8 cellular contexts compared by ENCODE assay signal in the genomic region with DNA sequence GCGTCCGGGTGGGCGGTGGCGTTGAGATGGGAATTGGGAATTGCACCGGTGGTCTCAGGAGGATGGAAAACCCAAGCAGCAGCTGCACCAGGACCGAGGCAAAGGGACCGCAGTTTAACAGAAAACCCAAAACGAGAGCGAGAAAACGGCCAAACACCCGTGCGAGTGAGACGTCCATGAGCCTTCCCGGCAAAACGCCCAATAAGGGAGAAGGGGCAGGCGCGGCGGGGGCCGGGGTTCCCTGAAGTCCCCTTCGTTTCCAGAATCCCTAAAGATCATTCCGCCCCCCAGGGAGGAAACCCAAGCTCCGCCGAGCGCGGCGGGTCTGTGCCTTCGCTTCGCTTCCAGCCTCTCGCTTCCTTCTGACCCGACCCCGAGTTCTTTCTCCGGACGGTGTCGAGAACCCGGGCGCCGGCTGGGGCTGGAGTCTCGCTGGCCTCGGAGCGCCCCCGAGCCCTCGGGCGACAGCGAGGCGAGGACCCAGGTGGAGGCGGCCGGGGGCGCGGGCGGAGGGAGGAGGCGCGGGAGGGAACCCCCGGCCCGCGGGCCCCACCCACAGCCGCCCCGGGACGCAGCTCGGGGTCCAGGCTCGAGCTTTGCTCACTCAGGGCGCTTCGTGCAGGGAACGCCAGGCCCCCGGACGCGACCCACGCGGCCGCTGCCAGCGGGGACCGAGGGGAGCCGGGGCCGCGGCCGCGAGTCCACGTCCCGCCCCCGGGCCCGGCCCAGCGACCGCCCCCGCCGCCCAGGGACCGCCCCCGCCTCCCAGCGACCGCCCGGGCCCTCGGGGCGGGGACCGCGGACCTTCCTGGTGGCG. TPM values are rescaled to one million over a fixed set of nuclear protein-coding genes. Genes with fewer than 3 reads are reported as not detected.
A peak's percentile ranks its signal among the peaks of the same experiment; 100 is the strongest.
DNase-seq lines count a peak whose midpoint lies in the region; ATAC-seq and TF ChIP-seq lines count a peak whose summit lies in the region.

A gene (plus strand): TSS at position 799 of the 817 bp plus-strand sequence. CDS start 691 bp downstream, outside the sequence.

- H4K20me1 ChIP-seq in BLaER1 treated with 17β-estradiol and CSF1 and Interleukin-3, amounts not matched to agents 10 nM and 100 nM = peaks cover 0 to 29% (median 6%) of the 10 kb centered on the region in 11 experiments; a peak in 8 of 22 replicates

- 2% methylated on average over 94 of the region's 94 CpGs for WGBS in ectodermal cell, 2 experiments
- 1% methylated on average over 44 of the region's 94 CpGs for WGBS in suprapubic skin

- H3K9ac ChIP-seq in BLaER1 treated with 17β-estradiol and CSF1 and Interleukin-3, amounts not matched to agents 10 nM and 100 nM = peak within 1 kb of the TSS; percentile 80 to 98 (median 86)

- peak within 1 kb of the TSS; percentile 69 to 88 (median 74) for H3K4me3 ChIP-seq in BLaER1 treated with 17β-estradiol and CSF1 and Interleukin-3, amounts not matched to agents 10 nM and 100 nM
- H3K4me3 ChIP-seq in LNCaP clone FGC (ENCODE audit: low read depth, low read length) = peak within 1 kb of the TSS; percentile 50
- peak within 1 kb of the TSS; percentile 43 for H3K4me3 ChIP-seq in ectodermal cell (ENCODE audit: insufficient read depth, low read depth, low read length)
- peak within 1 kb of the TSS; percentile 83 for H3K4me3 ChIP-seq in suprapubic skin

- no peak for DNase-seq in LNCaP clone FGC (ENCODE audit: low read depth)
- peak; percentile 58 for DNase-seq in activated CD4-positive, alpha-beta T cell treated with anti-CD3 and anti-CD28 coated beads for 1 hour
- DNase-seq in lung microvascular endothelial cell (ENCODE audit: low read depth in 2 of 2) = peak; percentile 33 to 64
- DNase-seq in suprapubic skin (ENCODE audit: low spot score in 2 of 2) = peak; percentile 84 to 85

- H3K9me3 ChIP-seq in BLaER1 treated with 17β-estradiol and CSF1 and Interleukin-3, amounts not matched to agents 10 nM and 100 nM (replicated peaks in 1 of 11) = no peaks in the 10 kb centered on the region
- H3K9me3 ChIP-seq in ectodermal cell (ENCODE audit: control insufficient read depth, low read length) (no peaks in the 10 kb centered on the region), suprapubic skin (no peaks in the 10 kb centered on the region)

- TF ChIP-seq POLR2A in suprapubic skin (IDR thresholded peaks at IDR 0.05) = no peak

- TF ChIP-seq EP300 in suprapubic skin (IDR thresholded peaks at IDR 0.05) = no peak

- peaks cover 46 to 53% (median 53%) of the 10 kb centered on the region in 11 experiments for H3K27me3 ChIP-seq in BLaER1 treated with 17β-estradiol and CSF1 and Interleukin-3, amounts not matched to agents 10 nM and 100 nM
- peaks cover 33% of the 10 kb centered on the region for H3K27me3 ChIP-seq in ectodermal cell (ENCODE audit: control insufficient read depth, insufficient read depth, low read length, poor library complexity, severe bottlenecking)
- H3K27me3 ChIP-seq in suprapubic skin = peaks cover 34% of the 10 kb centered on the region

- H3K4me2 ChIP-seq in BLaER1 treated with 17β-estradiol and CSF1 and Interleukin-3, amounts not matched to agents 10 nM and 100 nM = peak within 1 kb of the TSS; percentile 91 to 100 (median 99)

- peak within 1 kb of the TSS; percentile 76 to 91 (median 81) for H3K27ac ChIP-seq in BLaER1 treated with 17β-estradiol and CSF1 and Interleukin-3, amounts not matched to agents 10 nM and 100 nM
- no peak within 1 kb of the TSS for H3K27ac ChIP-seq in ectodermal cell (ENCODE audit: insufficient read depth, low read depth, low read length, poor library complexity, severe bottlenecking)
- peak within 1 kb of the TSS; percentile 56 for H3K27ac ChIP-seq in suprapubic skin

- peaks cover 31 to 47% (median 40%) of the 10 kb centered on the region in 10 experiments for H3K4me1 ChIP-seq in BLaER1 treated with 17β-estradiol and CSF1 and Interleukin-3, amounts not matched to agents 10 nM and 100 nM
- no peaks in the 10 kb centered on the region for H3K4me1 ChIP-seq in ectodermal cell (ENCODE audit: control insufficient read depth, insufficient read depth, low read length)
- H3K4me1 ChIP-seq in suprapubic skin = peaks cover 24% of the 10 kb centered on the region

- ATAC-seq in GM19438 (IDR thresholded peaks at IDR 0.05; ENCODE audit: low read depth, unreplicated experiment) = peak; percentile 55
- ATAC-seq in HG03442 (IDR thresholded peaks at IDR 0.05; ENCODE audit: unreplicated experiment) = no peak

- TF ChIP-seq CTCF in LNCaP clone FGC (IDR thresholded peaks at IDR 0.05; ENCODE audit: control insufficient read depth, extremely low read depth, insufficient read depth) = no peak
- TF ChIP-seq CTCF in suprapubic skin (IDR thresholded peaks at IDR 0.05) = no peak

- peaks cover 0 to 30% (median 15%) of the 10 kb centered on the region in 11 experiments; a peak in 16 of 22 replicates for H3K36me3 ChIP-seq in BLaER1 treated with 17β-estradiol and CSF1 and Interleukin-3, amounts not matched to agents 10 nM and 100 nM
- H3K36me3 ChIP-seq in ectodermal cell (ENCODE audit: control insufficient read depth, insufficient read depth, low read length) = no peaks in the 10 kb centered on the region
- peaks cover 3% of the 10 kb centered on the region for H3K36me3 ChIP-seq in suprapubic skin

RNA-seq across cellular contexts. Expression of the gene that starts here (rescaled TPM):
- 19.2 TPM for polyA plus RNA-seq in ectodermal cell (2013, experiment 1 of 4)
- polyA plus RNA-seq in ectodermal cell (2013, experiment 2 of 4) = 21.6 TPM
- 19.4 TPM for polyA plus RNA-seq in ectodermal cell (2013, experiment 3 of 4)
- polyA plus RNA-seq in ectodermal cell (2013, experiment 4 of 4) = 24.1 TPM
- total RNA-seq in lung microvascular endothelial cell (7.6 and 10.1 TPM in 2 replicates), suprapubic skin (10 to 100 TPM in 2 of 4 donors, 1 to 10 TPM in 2; 3.5 to 22.0 (median 8.1) TPM)
